ENCODE assay signal across 1 cellular context in genomic region chr20:35108921-35109320, GRCh38.
TF ChIP-seq lines count a peak whose summit lies in the region.

No MANE protein-coding gene starts in this region.

TF ChIP-seq in HCT116, 20 proteins besides CTCF, POLR2A, EP300 and RAD21 (continued from another document):
- TF ChIP-seq, protein P1, sequence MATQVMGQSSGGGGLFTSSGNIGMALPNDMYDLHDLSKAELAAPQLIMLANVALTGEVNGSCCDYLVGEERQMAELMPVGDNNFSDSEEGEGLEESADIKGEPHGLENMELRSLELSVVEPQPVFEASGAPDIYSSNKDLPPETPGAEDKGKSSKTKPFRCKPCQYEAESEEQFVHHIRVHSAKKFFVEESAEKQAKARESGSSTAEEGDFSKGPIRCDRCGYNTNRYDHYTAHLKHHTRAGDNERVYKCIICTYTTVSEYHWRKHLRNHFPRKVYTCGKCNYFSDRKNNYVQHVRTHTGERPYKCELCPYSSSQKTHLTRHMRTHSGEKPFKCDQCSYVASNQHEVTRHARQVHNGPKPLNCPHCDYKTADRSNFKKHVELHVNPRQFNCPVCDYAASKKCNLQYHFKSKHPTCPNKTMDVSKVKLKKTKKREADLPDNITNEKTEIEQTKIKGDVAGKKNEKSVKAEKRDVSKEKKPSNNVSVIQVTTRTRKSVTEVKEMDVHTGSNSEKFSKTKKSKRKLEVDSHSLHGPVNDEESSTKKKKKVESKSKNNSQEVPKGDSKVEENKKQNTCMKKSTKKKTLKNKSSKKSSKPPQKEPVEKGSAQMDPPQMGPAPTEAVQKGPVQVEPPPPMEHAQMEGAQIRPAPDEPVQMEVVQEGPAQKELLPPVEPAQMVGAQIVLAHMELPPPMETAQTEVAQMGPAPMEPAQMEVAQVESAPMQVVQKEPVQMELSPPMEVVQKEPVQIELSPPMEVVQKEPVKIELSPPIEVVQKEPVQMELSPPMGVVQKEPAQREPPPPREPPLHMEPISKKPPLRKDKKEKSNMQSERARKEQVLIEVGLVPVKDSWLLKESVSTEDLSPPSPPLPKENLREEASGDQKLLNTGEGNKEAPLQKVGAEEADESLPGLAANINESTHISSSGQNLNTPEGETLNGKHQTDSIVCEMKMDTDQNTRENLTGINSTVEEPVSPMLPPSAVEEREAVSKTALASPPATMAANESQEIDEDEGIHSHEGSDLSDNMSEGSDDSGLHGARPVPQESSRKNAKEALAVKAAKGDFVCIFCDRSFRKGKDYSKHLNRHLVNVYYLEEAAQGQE (IDR thresholded peaks at IDR 0.05; ENCODE audit: low read depth) = no peak
- TF ChIP-seq ZFX (IDR thresholded peaks at IDR 0.05) = no peak
TF ChIP-seq in HCT116: peak in this region for 1.
